ENCODE assay signal across 8 cellular contexts in the genomic region with DNA sequence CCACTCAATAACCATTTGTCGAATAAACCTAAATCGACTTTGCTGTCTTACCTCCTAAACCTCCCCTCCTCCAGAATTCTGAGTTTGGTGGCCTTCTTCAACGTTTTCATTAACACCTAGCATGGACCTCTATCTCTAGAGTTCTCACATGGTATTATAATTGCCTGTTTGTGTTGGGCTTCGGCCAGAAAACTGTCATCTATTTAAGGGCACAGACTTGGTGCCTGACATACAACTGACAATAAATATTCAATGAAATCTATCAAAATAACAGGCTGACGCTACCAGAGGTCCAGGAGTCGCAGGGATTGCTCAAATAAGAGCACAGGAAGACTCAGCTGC. TPM values are rescaled to one million over a fixed set of nuclear protein-coding genes. Genes with fewer than 3 reads are reported as not detected.
DNase-seq lines count a peak whose midpoint lies in the region; ATAC-seq, FAIRE-seq and TF ChIP-seq lines count a peak whose summit lies in the region.

No MANE protein-coding gene starts in this region.

- H3K9me3 Mint-ChIP-seq in activated CD8-positive, alpha-beta memory T cell treated with anti-CD3 and anti-CD28 coated beads, Interleukin-2, amount 10 ng/mL, durations not matched to agents 7 days and 5 days (ENCODE audit: low read depth), result no peaks in the 10 kb centered on the region

- H3K9me1 ChIP-seq in K562 (ENCODE audit: control insufficient read depth, insufficient read depth, low read length), result no peaks in the 10 kb centered on the region

- H4K20me1 ChIP-seq in K562 (replicated peaks; ENCODE audit: control insufficient read depth, insufficient read depth, low read length), result no peaks in the 10 kb centered on the region

- no peaks in the 10 kb centered on the region for H3K27me3 Mint-ChIP-seq in activated CD8-positive, alpha-beta memory T cell treated with anti-CD3 and anti-CD28 coated beads, Interleukin-2, amount 10 ng/mL, durations not matched to agents 7 days and 5 days

- peak overlapping the region; percentile 99 for H2AFZ ChIP-seq in K562 (ENCODE audit: low read depth, low read length)

- no peak for FAIRE-seq in K562 (lab: Jason Lieb, UNC)

- in situ Hi-C loops in K562 (cut with MboI), result no loop called here

- 3% methylated on average over 6 of the region's 6 CpGs for WGBS in K562 (ENCODE audit: insufficient coverage, low coverage, missing lambda C conversion rate)
- WGBS in lung, 2 donors, result 9 to 11% methylated on average over 6 of the region's 6 CpGs
- 6 to 9% methylated on average over 6 of the region's 6 CpGs for WGBS in aorta, 2 donors

- H3K4me1 Mint-ChIP-seq in activated CD8-positive, alpha-beta memory T cell treated with anti-CD3 and anti-CD28 coated beads, Interleukin-2, amount 10 ng/mL, durations not matched to agents 7 days and 5 days, result peaks cover 52% of the 10 kb centered on the region

- H3K79me2 ChIP-seq in K562 (ENCODE audit: control insufficient read depth, insufficient read depth, low read length), result peaks cover 33% of the 10 kb centered on the region

- peaks cover 4% of the 10 kb centered on the region; the same call in 1 of the 3 replicates for H3K36me3 ChIP-seq in K562 (ENCODE audit: control insufficient read depth, insufficient read depth, low read length)
- H3K36me3 ChIP-seq in lung (ENCODE audit: control insufficient read depth in 2 of 2, insufficient read depth in 2 of 2, low read length in 2 of 2), result no peaks in the 10 kb centered on the region
- no peaks in the 10 kb centered on the region for H3K36me3 ChIP-seq in aorta (ENCODE audit: control insufficient read depth in 1 of 2, insufficient read depth in 2 of 2, low read length in 1 of 2)

- TSS peak; percentile 65 for BruUV-seq in K562 (replicated peaks; lab: Mats Ljungman, UMichigan)

- no peak for TF ChIP-seq CTCF in K562 (IDR thresholded peaks at IDR 0.05 in 2 of 3, conservative IDR thresholded peaks at IDR 0.05 in 1 of 3; ENCODE audit: insufficient read depth in 2 of 3, low read depth in 1 of 3, low read length in 3 of 3)
- TF ChIP-seq CTCF in lung (IDR thresholded peaks at IDR 0.05; ENCODE audit: control extremely low read depth, extremely low read depth), result no peak

- H3K9me3 ChIP-seq in K562 (replicated peaks; ENCODE audit: control insufficient read depth, insufficient read depth, low read depth, low read length) (no peaks in the 10 kb centered on the region), lung (ENCODE audit: control insufficient read depth in 2 of 2, insufficient read depth in 1 of 2, low read length in 1 of 2) (no peaks in the 10 kb centered on the region), aorta (ENCODE audit: control insufficient read depth, low read length) (no peaks in the 10 kb centered on the region)

- peaks cover 3% of the 10 kb centered on the region for H3K36me3 Mint-ChIP-seq in activated CD8-positive, alpha-beta memory T cell treated with anti-CD3 and anti-CD28 coated beads, Interleukin-2, amount 10 ng/mL, durations not matched to agents 7 days and 5 days

- peak overlapping the region; percentile 74 for H3K4me3 ChIP-seq in K562
- H3K4me3 ChIP-seq in lung, result peak overlapping the region; percentile 91
- peak overlapping the region; percentile 85 to 95 for H3K4me3 ChIP-seq in aorta (ENCODE audit: low read length in 2 of 2)

- H3K27ac ChIP-seq in K562 (ENCODE audit: extremely low read depth, low read depth, low read length) (peak overlapping the region; percentile 86), lung (ENCODE audit: low read depth in 1 of 2, low read length in 1 of 2) (peak overlapping the region; percentile 73 to 92), aorta (ENCODE audit: low read depth in 1 of 2, low read length in 2 of 2) (no peak overlapping the region)

- TF ChIP-seq EP300 in K562 (IDR thresholded peaks at IDR 0.05; ENCODE audit: low read length), result no peak

- ATAC-seq in activated CD8-positive, alpha-beta memory T cell treated with anti-CD3 and anti-CD28 coated beads, Interleukin-2, amount 10 ng/mL, durations not matched to agents 7 days and 5 days, result no peak
- ATAC-seq in HG03439 (IDR thresholded peaks at IDR 0.05; ENCODE audit: unreplicated experiment) (peak; percentile 14), K562 (peak; percentile 22), lung (ENCODE audit: insufficient read depth, low FRiP score) (no peak), aorta (ENCODE audit: low FRiP score) (no peak)

- no peak for TF ChIP-seq POLR2A in K562 (conservative IDR thresholded peaks at IDR 0.05)

- peak overlapping the region; percentile 74 to 95 for H3K9ac ChIP-seq in K562 (ENCODE audit: insufficient read depth in 1 of 2, low read depth in 2 of 2, low read length in 2 of 2)

- TF ChIP-seq RAD21 in K562 (CRISPR knock-in tag; conservative IDR thresholded peaks at IDR 0.05 in 1 of 2, IDR thresholded peaks at IDR 0.05 in 1 of 2), result no peak

- H3K27me3 ChIP-seq in K562 (ENCODE audit: control insufficient read depth in 2 of 2, insufficient read depth in 2 of 2, low read length in 2 of 2) (no peaks in the 10 kb centered on the region), lung (ENCODE audit: control insufficient read depth, insufficient read depth) (no peaks in the 10 kb centered on the region), aorta (ENCODE audit: control insufficient read depth in 1 of 2, insufficient read depth in 2 of 2, low read length in 1 of 2) (no peaks in the 10 kb centered on the region)

- H3K27ac Mint-ChIP-seq in activated CD8-positive, alpha-beta memory T cell treated with anti-CD3 and anti-CD28 coated beads, Interleukin-2, amount 10 ng/mL, durations not matched to agents 7 days and 5 days, result peak overlapping the region; percentile 95

- CTCF ChIA-PET in activated CD8-positive, alpha-beta memory T cell treated with anti-CD3 and anti-CD28 coated beads, Interleukin-2, amount 10 ng/mL, durations not matched to agents 7 days and 5 days (lab: Charles Lee), result interaction anchor here (1.2 to 4.3 kb wide), 5 partner anchors 9 to 176 kb away, joined by 3 to 38 read pairs (median 11); no protein-coding TSS in a partner anchor
- CTCF ChIA-PET in K562 (lab: Yijun Ruan, JAX; ENCODE audit: low intra/inter-chr PET ratio), result interaction anchor here (3.2 kb wide), 1 partner anchor 124 kb away, joined by 26 read pairs; no protein-coding TSS in a partner anchor

- intact Hi-C loops in K562 (cut with micrococcal nuclease) (loop anchor here (5.0 kb wide), 3 partner anchors 207 to 332 kb away; partner anchors contain the start of gene SLC35F2), aorta (cut with DNase I) (loop anchor here in 1 of 2 donors (5.0 kb wide), 1 partner anchor 122 kb away; no protein-coding TSS in a partner anchor)

- H3K4me3 Mint-ChIP-seq in activated CD8-positive, alpha-beta memory T cell treated with anti-CD3 and anti-CD28 coated beads, Interleukin-2, amount 10 ng/mL, durations not matched to agents 7 days and 5 days, result peak overlapping the region; percentile 92

- peak overlapping the region; percentile 91 for H3K4me2 ChIP-seq in K562 (ENCODE audit: insufficient read depth, low read length)

- DNase-seq in activated CD8-positive, alpha-beta memory T cell treated with anti-CD3 and anti-CD28 coated beads, Interleukin-2, amount 10 ng/mL, durations not matched to agents 7 days and 5 days, result no peak
- no peak for DNase-seq in activated CD8-positive, alpha-beta memory T cell treated with anti-CD3 and anti-CD28 coated beads for 24 hours
- DNase-seq in K562 (ENCODE audit: extremely low read depth in 1 of 4, low spot score in 3 of 4) (no peak), lung (ENCODE audit: low spot score) (no peak), aorta (no peak), cerebellar cortex (ENCODE audit: low spot score) (no peak)
- DNase-seq in activated effector memory CD4-positive, alpha-beta T cell treated with anti-CD3 and anti-CD28 coated beads, Interleukin-2, amount 50 U/mL, for 16 hours, result no peak

- H3K4me1 ChIP-seq in K562 (replicated peaks in 1 of 2; ENCODE audit: control insufficient read depth in 2 of 2, insufficient read depth in 2 of 2, low read length in 2 of 2), result peaks cover 5 to 25% of the 10 kb centered on the region in 2 experiments
- H3K4me1 ChIP-seq in lung (ENCODE audit: control insufficient read depth in 2 of 2, insufficient read depth in 2 of 2, low read length in 2 of 2), result peaks cover 4 to 13% of the 10 kb centered on the region in 2 donors
- peaks cover 0 to 3% of the 10 kb centered on the region in 2 donors for H3K4me1 ChIP-seq in aorta (ENCODE audit: control insufficient read depth in 1 of 2, insufficient read depth in 2 of 2, low read length in 2 of 2)

- POLR2A ChIA-PET in K562 (lab: Yijun Ruan, JAX), result interaction anchor here (0.8 kb wide), 1 partner anchor 28 kb away, joined by 3 read pairs; no protein-coding TSS in a partner anchor

RNA-seq across cellular contexts. Expression of gene ALKBH8, which starts 0.7 kb away (rescaled TPM):
- total RNA-seq in activated CD8-positive, alpha-beta memory T cell treated with anti-CD3 and anti-CD28 coated beads, Interleukin-2, amount 10 ng/mL, durations not matched to agents 7 days and 5 days, result 10 to 100 TPM in 1 of 2 experiments, 1 to 10 TPM in 1; 8.6 to 11.2 TPM
- total RNA-seq in K562 (2011; cell fraction: chromatin; rRNA removed; ENCODE audit: low replicate concordance), result 8.0 and 17.7 TPM in 2 replicates
- 4.1 and 6.8 TPM in 2 replicates for total RNA-seq in K562 (2011; cell fraction: nucleolus; rRNA removed)
- total RNA-seq in K562 (2011; cell fraction: nucleoplasm; rRNA removed), result 7.0 and 7.2 TPM in 2 replicates
- total RNA-seq in K562 (2014; rRNA removed), result 8.2 and 8.4 TPM in 2 replicates
- 14.4 and 17.1 TPM in 2 replicates for total RNA-seq in K562 (2014; rRNA removed; fragmentation: Illumina TruSeq; extraction: Trizol)
- total RNA-seq in K562 (2015; rRNA removed; fragmentation: Illumina TruSeq; extraction: Trizol), result 11.1 and 12.7 TPM in 2 replicates
- 8.3 and 9.5 TPM in 2 replicates for total RNA-seq in K562 (2021)
- 5.3 and 9.1 TPM in 2 replicates for polyA plus RNA-seq in K562 (2011; rRNA removed)
- 1.6 and 2.4 TPM in 2 replicates for polyA plus RNA-seq in K562 (2011; cell fraction: cytosol; rRNA removed)
- 2.1 and 3.7 TPM in 2 replicates for polyA plus RNA-seq in K562 (2011; cell fraction: nucleus; rRNA removed)
- polyA plus RNA-seq in K562 (2012), result 3.4 and 8.7 TPM in 2 replicates
- 11.0 and 11.5 TPM in 2 replicates for polyA plus RNA-seq in K562 (2014; fragmentation: Illumina TruSeq; extraction: Trizol)
- 1 to 10 TPM; 4.3 to 7.5 TPM for polyA plus RNA-seq in K562 (2014; fragmentation: Nextera tagmentation; extraction: Ambion mirVana)
- 7.5 and 8.8 TPM in 2 replicates for polyA plus RNA-seq in K562 (2014; rRNA removed)
- polyA minus RNA-seq in K562 (2011; rRNA and poly(A)+ RNA removed), result 14.4 and 20.2 TPM in 2 replicates
- 5.0 and 6.0 TPM in 2 replicates for polyA minus RNA-seq in K562 (2011; cell fraction: cytosol; rRNA and poly(A)+ RNA removed)
- 7.1 and 10.2 TPM in 2 replicates for polyA minus RNA-seq in K562 (2011; cell fraction: nucleus; rRNA and poly(A)+ RNA removed)
- 10 to 100 TPM in 1 of 2 donors, 1 to 10 TPM in 1; 6.3 to 10.9 TPM for total RNA-seq in lung
- 1 to 10 TPM; 2.5 to 3.8 TPM for polyA plus RNA-seq in lung
- total RNA-seq in aorta, result 1 to 10 TPM; 7.1 to 9.1 TPM
- polyA plus RNA-seq in aorta, result 1 to 10 TPM; 4.3 to 5.9 TPM

RNA-seq across cellular contexts. Expression of gene ELMOD1, which starts 26.1 kb away (rescaled TPM):
- under 1 TPM in 1 of 2 experiments, not detected in 1; 0.16 TPM for total RNA-seq in activated CD8-positive, alpha-beta memory T cell treated with anti-CD3 and anti-CD28 coated beads, Interleukin-2, amount 10 ng/mL, durations not matched to agents 7 days and 5 days
- total RNA-seq in K562 (2011; cell fraction: chromatin; rRNA removed; ENCODE audit: low replicate concordance), result not detected in 2 replicates
- total RNA-seq in K562 (2011; cell fraction: nucleolus; rRNA removed), result not detected in 2 replicates
- not detected in 2 replicates for total RNA-seq in K562 (2011; cell fraction: nucleoplasm; rRNA removed)
- total RNA-seq in K562 (2014; rRNA removed), result not detected in 2 replicates
- not detected in 2 replicates for total RNA-seq in K562 (2014; rRNA removed; fragmentation: Illumina TruSeq; extraction: Trizol)
- total RNA-seq in K562 (2015; rRNA removed; fragmentation: Illumina TruSeq; extraction: Trizol), result not detected in 2 replicates
- not detected in 2 replicates for total RNA-seq in K562 (2021)
- polyA plus RNA-seq in K562 (2011; rRNA removed), result not detected in 2 replicates
- not detected in 2 replicates for polyA plus RNA-seq in K562 (2011; cell fraction: cytosol; rRNA removed)
- polyA plus RNA-seq in K562 (2011; cell fraction: nucleus; rRNA removed), result not detected in 2 replicates
- polyA plus RNA-seq in K562 (2012), result not detected in 2 replicates
- not detected in 2 replicates for polyA plus RNA-seq in K562 (2014; fragmentation: Illumina TruSeq; extraction: Trizol)
- polyA plus RNA-seq in K562 (2014; fragmentation: Nextera tagmentation; extraction: Ambion mirVana), result not detected
- polyA plus RNA-seq in K562 (2014; rRNA removed), result not detected in 2 replicates
- polyA minus RNA-seq in K562 (2011; rRNA and poly(A)+ RNA removed), result not detected in 2 replicates
- not detected in 2 replicates for polyA minus RNA-seq in K562 (2011; cell fraction: cytosol; rRNA and poly(A)+ RNA removed)
- polyA minus RNA-seq in K562 (2011; cell fraction: nucleus; rRNA and poly(A)+ RNA removed), result not detected in 2 replicates
- 1 to 10 TPM; 1.1 to 1.9 TPM for total RNA-seq in lung
- under 1 TPM; 0.19 to 0.53 TPM for polyA plus RNA-seq in lung
- total RNA-seq in aorta, result under 1 TPM; 0.32 to 0.33 TPM
- not detected for polyA plus RNA-seq in aorta

Comparison
In these comparisons a context has a peak if more than half of its experiments do, and no peak if none do; other contexts are left out.
1. ATAC-seq: peak in HG03439 (single experiment) and K562 (single experiment); none in activated CD8-positive, alpha-beta memory T cell treated with anti-CD3 and anti-CD28 coated beads, Interleukin-2, amount 10 ng/mL, durations not matched to agents 7 days and 5 days (single experiment), lung (single experiment) and aorta (single experiment).
2. H3K27ac ChIP-seq: peak in K562 (single experiment) and lung (2 of 2); none in aorta (0 of 2).
3. Peak in every context shown above with its lines, with median percentiles within 50 percentile points of each other: H3K4me3 ChIP-seq.